In genomic region chr22:21591695-21592094, GRCh38 we compare ENCODE assay signal across 14 cellular contexts. TPM values are rescaled to one million over a fixed set of nuclear protein-coding genes. Genes with fewer than 3 reads are reported as not detected.
A peak's percentile ranks its signal among the peaks of the same experiment; 100 is the strongest.
DNase-seq lines count a peak whose midpoint lies in the region; ATAC-seq and TF ChIP-seq lines count a peak whose summit lies in the region.
"Had no signal": no experiment of that assay in that cellular context is flagged by ENCODE, and none has a peak within 500 bp of the region (broad histone marks: within the 10 kb centered on the region; RNA-seq: fewer than 3 reads in every experiment).

No MANE protein-coding gene starts in this region.

- no peaks in the 10 kb centered on the region for H3K9me2 ChIP-seq in SK-N-SH

- 92% methylated on average over 9 of the region's 9 CpGs for WGBS in SK-N-SH (ENCODE audit: low lambda C conversion rate)

- no peak for TF ChIP-seq CTCF in CD14-positive monocyte (IDR thresholded peaks at IDR 0.05)
- TF ChIP-seq CTCF in SK-N-SH (IDR thresholded peaks at IDR 0.05), result no peak

- H3K36me3 ChIP-seq in SK-N-SH (replicated peaks in 1 of 2; ENCODE audit: control insufficient read depth in 1 of 2, insufficient read depth in 2 of 2, low read length in 1 of 2), result peaks cover 29 to 45% of the 10 kb centered on the region in 2 experiments

- no peaks in the 10 kb centered on the region for H3K9me3 Mint-ChIP-seq in CD14-positive monocyte
- H3K9me3 Mint-ChIP-seq in effector memory CD8-positive, alpha-beta T cell, result no peaks in the 10 kb centered on the region
- H3K9me3 Mint-ChIP-seq in natural killer cell treated with Interleukin-12 subunit alpha and Interleukin-12 subunit beta and Interleukin-15 and Interleukin-18, amount 100 ng/mL, for 72 hours, result no peaks in the 10 kb centered on the region
- H3K9me3 Mint-ChIP-seq: GM23338 had no signal

- H3K79me2 ChIP-seq in SK-N-SH (ENCODE audit: insufficient read depth), result peaks cover 100% of the 10 kb centered on the region

- no peak for ATAC-seq in effector memory CD8-positive, alpha-beta T cell (replicated peaks)
- ATAC-seq in natural killer cell treated with Interleukin-12 subunit alpha and Interleukin-12 subunit beta and Interleukin-15 and Interleukin-18, amount 100 ng/mL, for 72 hours, result no peak
- no peak for ATAC-seq in GM21786 (IDR thresholded peaks at IDR 0.05; ENCODE audit: unreplicated experiment)
- ATAC-seq: GM23338 had no signal

- peaks cover 40 to 67% of the 10 kb centered on the region in 2 donors for H3K36me3 Mint-ChIP-seq in CD14-positive monocyte
- peaks cover 52% of the 10 kb centered on the region for H3K36me3 Mint-ChIP-seq in effector memory CD8-positive, alpha-beta T cell (ENCODE audit: insufficient read depth)
- peaks cover 24% of the 10 kb centered on the region for H3K36me3 Mint-ChIP-seq in natural killer cell treated with Interleukin-12 subunit alpha and Interleukin-12 subunit beta and Interleukin-15 and Interleukin-18, amount 100 ng/mL, for 72 hours

- H4K20me1 ChIP-seq in SK-N-SH (ENCODE audit: insufficient read depth), result peaks cover 100% of the 10 kb centered on the region

- H3K4me1 ChIP-seq in SK-N-SH (ENCODE audit: control insufficient read depth in 1 of 2, insufficient read depth in 2 of 2, low read depth in 1 of 2, low read length in 1 of 2), result peaks cover 0 to 3% of the 10 kb centered on the region in 2 experiments; a peak in 1 of 4 replicates
- H3K4me1 ChIP-seq: BE2C had no signal

- no peak overlapping the region for H3K4me3 ChIP-seq in SK-N-SH (ENCODE audit: low read depth in 2 of 2, low read length in 1 of 2)
- H3K4me3 ChIP-seq: GM23338 had no signal

- no peak overlapping the region for H2AFZ ChIP-seq in SK-N-SH (ENCODE audit: low read depth)
- H2AFZ ChIP-seq: GM23338 had no signal

- no peak for TF ChIP-seq RAD21 in SK-N-SH (IDR thresholded peaks at IDR 0.05; ENCODE audit: low read length)

- CTCF ChIA-PET in SK-N-SH (lab: Yijun Ruan, JAX), result interaction anchor here (0.5 to 1.0 kb wide), 2 partner anchors 11 to 27 kb away, joined by 3 read pairs; no protein-coding TSS in a partner anchor

- no peak overlapping the region for H3K27ac ChIP-seq in SK-N-SH (ENCODE audit: low read depth in 2 of 2, low read length in 1 of 2)

- DNase-seq in CD14-positive monocyte (ENCODE audit: low spot score) (no peak), NCI-H2029 treated with DMSO at 0.1 percent for 48 hours (lab: John Stamatoyannopoulos, UW) (peak; percentile 69), NCI-H524 (lab: John Stamatoyannopoulos, UW) (no peak), SK-N-SH (no peak)
- no peak for DNase-seq in effector memory CD8-positive, alpha-beta T cell
- no peak for DNase-seq in natural killer cell treated with Interleukin-12 subunit alpha and Interleukin-12 subunit beta and Interleukin-15 and Interleukin-18, amount 100 ng/mL, for 72 hours (ENCODE audit: low spot score)
- no peak for DNase-seq in activated CD8-positive, alpha-beta memory T cell treated with anti-CD3 and anti-CD28 coated beads, Interleukin-2, amount 50 U/mL, for 48 hours
- DNase-seq: activated CD8-positive, alpha-beta memory T cell treated with anti-CD3 and anti-CD28 coated beads, Interleukin-2, amount 50 U/mL, for 4 hours; BE2C; erythroblast; NCI-H345; stimulated activated CD4-positive, alpha-beta T cell treated with anti-CD3 and anti-CD28 coated beads, Interleukin-1b, Interleukin-23, amount 100 ng/mL, for 48 hours had no signal

- no peak for TF ChIP-seq EP300 in SK-N-SH (IDR thresholded peaks at IDR 0.05; ENCODE audit: borderline replicate concordance in 1 of 2, low read depth in 1 of 2, low read length in 1 of 2)

- H3K27me3 Mint-ChIP-seq in CD14-positive monocyte (ENCODE audit: low read depth in 3 of 3), result peaks cover 0 to 3% (median 0%) of the 10 kb centered on the region in 3 donors
- no peaks in the 10 kb centered on the region for H3K27me3 Mint-ChIP-seq in effector memory CD8-positive, alpha-beta T cell
- no peaks in the 10 kb centered on the region for H3K27me3 Mint-ChIP-seq in natural killer cell treated with Interleukin-12 subunit alpha and Interleukin-12 subunit beta and Interleukin-15 and Interleukin-18, amount 100 ng/mL, for 72 hours

- peaks cover 3% of the 10 kb centered on the region for H3F3A ChIP-seq in SK-N-SH (replicated peaks; ENCODE audit: insufficient read depth)

- peaks cover 50% of the 10 kb centered on the region for H3K4me1 Mint-ChIP-seq in CD14-positive monocyte
- peaks cover 53 to 65% of the 10 kb centered on the region in 2 donors for H3K4me1 Mint-ChIP-seq in effector memory CD8-positive, alpha-beta T cell (ENCODE audit: low read depth in 2 of 2)
- peaks cover 73 to 74% of the 10 kb centered on the region in 2 donors for H3K4me1 Mint-ChIP-seq in natural killer cell treated with Interleukin-12 subunit alpha and Interleukin-12 subunit beta and Interleukin-15 and Interleukin-18, amount 100 ng/mL, for 72 hours (ENCODE audit: low read depth in 2 of 2)

- no peak overlapping the region for H3K4me3 Mint-ChIP-seq in CD14-positive monocyte
- H3K4me3 Mint-ChIP-seq in effector memory CD8-positive, alpha-beta T cell, result peak overlapping the region; percentile 18 to 66
- peak overlapping the region; percentile 25 for H3K4me3 Mint-ChIP-seq in natural killer cell treated with Interleukin-12 subunit alpha and Interleukin-12 subunit beta and Interleukin-15 and Interleukin-18, amount 100 ng/mL, for 72 hours
- H3K4me3 Mint-ChIP-seq: GM23338 had no signal

- H3K9me3 ChIP-seq in SK-N-SH, result no peaks in the 10 kb centered on the region
- H3K9me3 ChIP-seq: BE2C had no signal

- H3K9ac ChIP-seq in SK-N-SH, result no peak overlapping the region

- POLR2A ChIA-PET in SK-N-SH (lab: Yijun Ruan, JAX), result no interaction called here

- no peak overlapping the region for H3K4me2 ChIP-seq in SK-N-SH
- H3K4me2 ChIP-seq: GM23338 had no signal

- peak overlapping the region in 4 of 7 donors; percentile 41 to 87 (median 81) for H3K27ac Mint-ChIP-seq in CD14-positive monocyte
- H3K27ac Mint-ChIP-seq in effector memory CD8-positive, alpha-beta T cell, result peak overlapping the region; percentile 91 to 92
- peak overlapping the region; percentile 87 to 96 for H3K27ac Mint-ChIP-seq in natural killer cell treated with Interleukin-12 subunit alpha and Interleukin-12 subunit beta and Interleukin-15 and Interleukin-18, amount 100 ng/mL, for 72 hours
- H3K27ac Mint-ChIP-seq: GM23338 had no signal

- no peaks in the 10 kb centered on the region for H3K27me3 ChIP-seq in SK-N-SH (ENCODE audit: insufficient read depth)
- H3K27me3 ChIP-seq: BE2C had no signal

- intact Hi-C loops in CD14-positive monocyte (cut with micrococcal nuclease), result no loop called here

TF ChIP-seq in SK-N-SH, 30 proteins besides CTCF, POLR2A, EP300 and RAD21 (continues in another document):
- TF ChIP-seq ZBTB33 (IDR thresholded peaks at IDR 0.05; ENCODE audit: borderline replicate concordance, low read depth), result no peak

RNA-seq across cellular contexts. Expression of gene UBE2L3, which starts 24.2 kb away (rescaled TPM):
- polyA plus RNA-seq in CD14-positive monocyte, result 10 to 100 TPM; 69.6 to 88.9 TPM
- 100 to 1,000 TPM in 1 of 2 donors, 10 to 100 TPM in 1; 86.3 to 114 TPM for total RNA-seq in natural killer cell treated with Interleukin-12 subunit alpha and Interleukin-12 subunit beta and Interleukin-15 and Interleukin-18, amount 100 ng/mL, for 72 hours
- 41.2 and 41.4 TPM in 2 replicates for polyA plus RNA-seq in SK-N-SH (2012; rRNA removed)
- 49.4 and 61.4 TPM in 2 replicates for polyA plus RNA-seq in SK-N-SH (2012; cell fraction: cytosol; rRNA removed)
- 17.6 and 20.2 TPM in 2 replicates for polyA plus RNA-seq in SK-N-SH (2012; cell fraction: nucleus; rRNA removed)

RNA-seq across cellular contexts. Expression of gene YDJC, which starts 38.1 kb away (rescaled TPM):
- 10 to 100 TPM; 26.5 to 32.9 TPM for polyA plus RNA-seq in CD14-positive monocyte
- 10 to 100 TPM; 43.1 to 68.6 TPM for total RNA-seq in natural killer cell treated with Interleukin-12 subunit alpha and Interleukin-12 subunit beta and Interleukin-15 and Interleukin-18, amount 100 ng/mL, for 72 hours
- polyA plus RNA-seq in SK-N-SH (2012; rRNA removed), result 37.4 and 39.9 TPM in 2 replicates
- polyA plus RNA-seq in SK-N-SH (2012; cell fraction: cytosol; rRNA removed), result 18.4 and 31.5 TPM in 2 replicates
- polyA plus RNA-seq in SK-N-SH (2012; cell fraction: nucleus; rRNA removed), result 56.0 and 94.8 TPM in 2 replicates

RNA-seq across cellular contexts. Expression of gene RIMBP3C, which starts 40.4 kb away (rescaled TPM):
- polyA plus RNA-seq in CD14-positive monocyte (under 1 TPM; 0.08 to 0.11 TPM), SK-N-SH (2012; rRNA removed) (0.02 TPM in 1 of 2 replicates, not detected in the other)
- total RNA-seq in natural killer cell treated with Interleukin-12 subunit alpha and Interleukin-12 subunit beta and Interleukin-15 and Interleukin-18, amount 100 ng/mL, for 72 hours, result 1 to 10 TPM in 1 of 2 donors, under 1 TPM in 1; 0.50 to 1.4 TPM
- polyA plus RNA-seq in SK-N-SH (2012; cell fraction: cytosol; rRNA removed), result 0.01 TPM in 1 of 2 replicates, not detected in the other
- polyA plus RNA-seq in SK-N-SH (2012; cell fraction: nucleus; rRNA removed), result not detected in 2 replicates
- polyA plus RNA-seq: GM23338 had no signal

RNA-seq across cellular contexts. Expression of gene CCDC116, which starts 40.9 kb away (rescaled TPM):
- polyA plus RNA-seq in CD14-positive monocyte, result not detected
- 1 to 10 TPM; 2.0 to 2.5 TPM for total RNA-seq in natural killer cell treated with Interleukin-12 subunit alpha and Interleukin-12 subunit beta and Interleukin-15 and Interleukin-18, amount 100 ng/mL, for 72 hours
- polyA plus RNA-seq in SK-N-SH (2012; rRNA removed), result 0.28 and 0.31 TPM in 2 replicates
- 0.08 and 0.09 TPM in 2 replicates for polyA plus RNA-seq in SK-N-SH (2012; cell fraction: cytosol; rRNA removed)
- 1.6 and 2.5 TPM in 2 replicates for polyA plus RNA-seq in SK-N-SH (2012; cell fraction: nucleus; rRNA removed)
- polyA plus RNA-seq: GM23338 had no signal

RNA-seq across cellular contexts. Expression of gene SDF2L1, which starts 50.4 kb away (rescaled TPM):
- polyA plus RNA-seq in CD14-positive monocyte (10 to 100 TPM; 44.7 to 46.2 TPM), SK-N-SH (2012; rRNA removed) (52.2 and 60.9 TPM in 2 replicates)
- total RNA-seq in natural killer cell treated with Interleukin-12 subunit alpha and Interleukin-12 subunit beta and Interleukin-15 and Interleukin-18, amount 100 ng/mL, for 72 hours, result 100 to 1,000 TPM; 102 to 127 TPM
- 29.9 and 44.0 TPM in 2 replicates for polyA plus RNA-seq in SK-N-SH (2012; cell fraction: cytosol; rRNA removed)
- 17.1 and 27.1 TPM in 2 replicates for polyA plus RNA-seq in SK-N-SH (2012; cell fraction: nucleus; rRNA removed)

Comparison
In these comparisons a context has a peak if more than half of its experiments do, and no peak if none do; other contexts are left out.
1. H3K4me3 Mint-ChIP-seq: peak in effector memory CD8-positive, alpha-beta T cell (2 of 2) and natural killer cell treated with Interleukin-12 subunit alpha and Interleukin-12 subunit beta and Interleukin-15 and Interleukin-18, amount 100 ng/mL, for 72 hours (single experiment); none in CD14-positive monocyte (0 of 2).
2. Peak in every context shown above with its lines, with median percentiles within 50 percentile points of each other: H3K27ac Mint-ChIP-seq.